Comparison of ENCODE assay signal across 1 cellular context in genomic region chr16:67201411-67202345, GRCh38.
TF ChIP-seq lines count a peak whose summit lies in the region.

No MANE protein-coding gene starts in this region.

TF ChIP-seq in H1, 55 proteins besides CTCF, POLR2A, EP300 and RAD21:
- TF ChIP-seq ZNF274 (IDR thresholded peaks at IDR 0.05; ENCODE audit: borderline replicate concordance, extremely low read depth, low read length) (no peak), POLR2AphosphoS5 (IDR thresholded peaks at IDR 0.05; ENCODE audit: low read depth, low read length) (no peak), BACH1 (IDR thresholded peaks at IDR 0.05; ENCODE audit: low read length) (no peak), SIN3A (conservative IDR thresholded peaks at IDR 0.05 in 1 of 2, IDR thresholded peaks at IDR 0.05 in 1 of 2; ENCODE audit: low read depth in 1 of 2, low read length in 2 of 2) (no peak), EGR1 (IDR thresholded peaks at IDR 0.05; ENCODE audit: borderline replicate concordance, low read depth, low read length) (no peak), TAF1 (IDR thresholded peaks at IDR 0.05; ENCODE audit: low read depth, low read length) (no peak), SP1 (IDR thresholded peaks at IDR 0.05; ENCODE audit: low read depth, low read length) (no peak), BCL11A (IDR thresholded peaks at IDR 0.05; ENCODE audit: low read depth in 2 of 2, low read length in 2 of 2) (no peak), CBX5 (IDR thresholded peaks at IDR 0.05; ENCODE audit: low read depth, low read length) (no peak)
- TF ChIP-seq, protein P1, sequence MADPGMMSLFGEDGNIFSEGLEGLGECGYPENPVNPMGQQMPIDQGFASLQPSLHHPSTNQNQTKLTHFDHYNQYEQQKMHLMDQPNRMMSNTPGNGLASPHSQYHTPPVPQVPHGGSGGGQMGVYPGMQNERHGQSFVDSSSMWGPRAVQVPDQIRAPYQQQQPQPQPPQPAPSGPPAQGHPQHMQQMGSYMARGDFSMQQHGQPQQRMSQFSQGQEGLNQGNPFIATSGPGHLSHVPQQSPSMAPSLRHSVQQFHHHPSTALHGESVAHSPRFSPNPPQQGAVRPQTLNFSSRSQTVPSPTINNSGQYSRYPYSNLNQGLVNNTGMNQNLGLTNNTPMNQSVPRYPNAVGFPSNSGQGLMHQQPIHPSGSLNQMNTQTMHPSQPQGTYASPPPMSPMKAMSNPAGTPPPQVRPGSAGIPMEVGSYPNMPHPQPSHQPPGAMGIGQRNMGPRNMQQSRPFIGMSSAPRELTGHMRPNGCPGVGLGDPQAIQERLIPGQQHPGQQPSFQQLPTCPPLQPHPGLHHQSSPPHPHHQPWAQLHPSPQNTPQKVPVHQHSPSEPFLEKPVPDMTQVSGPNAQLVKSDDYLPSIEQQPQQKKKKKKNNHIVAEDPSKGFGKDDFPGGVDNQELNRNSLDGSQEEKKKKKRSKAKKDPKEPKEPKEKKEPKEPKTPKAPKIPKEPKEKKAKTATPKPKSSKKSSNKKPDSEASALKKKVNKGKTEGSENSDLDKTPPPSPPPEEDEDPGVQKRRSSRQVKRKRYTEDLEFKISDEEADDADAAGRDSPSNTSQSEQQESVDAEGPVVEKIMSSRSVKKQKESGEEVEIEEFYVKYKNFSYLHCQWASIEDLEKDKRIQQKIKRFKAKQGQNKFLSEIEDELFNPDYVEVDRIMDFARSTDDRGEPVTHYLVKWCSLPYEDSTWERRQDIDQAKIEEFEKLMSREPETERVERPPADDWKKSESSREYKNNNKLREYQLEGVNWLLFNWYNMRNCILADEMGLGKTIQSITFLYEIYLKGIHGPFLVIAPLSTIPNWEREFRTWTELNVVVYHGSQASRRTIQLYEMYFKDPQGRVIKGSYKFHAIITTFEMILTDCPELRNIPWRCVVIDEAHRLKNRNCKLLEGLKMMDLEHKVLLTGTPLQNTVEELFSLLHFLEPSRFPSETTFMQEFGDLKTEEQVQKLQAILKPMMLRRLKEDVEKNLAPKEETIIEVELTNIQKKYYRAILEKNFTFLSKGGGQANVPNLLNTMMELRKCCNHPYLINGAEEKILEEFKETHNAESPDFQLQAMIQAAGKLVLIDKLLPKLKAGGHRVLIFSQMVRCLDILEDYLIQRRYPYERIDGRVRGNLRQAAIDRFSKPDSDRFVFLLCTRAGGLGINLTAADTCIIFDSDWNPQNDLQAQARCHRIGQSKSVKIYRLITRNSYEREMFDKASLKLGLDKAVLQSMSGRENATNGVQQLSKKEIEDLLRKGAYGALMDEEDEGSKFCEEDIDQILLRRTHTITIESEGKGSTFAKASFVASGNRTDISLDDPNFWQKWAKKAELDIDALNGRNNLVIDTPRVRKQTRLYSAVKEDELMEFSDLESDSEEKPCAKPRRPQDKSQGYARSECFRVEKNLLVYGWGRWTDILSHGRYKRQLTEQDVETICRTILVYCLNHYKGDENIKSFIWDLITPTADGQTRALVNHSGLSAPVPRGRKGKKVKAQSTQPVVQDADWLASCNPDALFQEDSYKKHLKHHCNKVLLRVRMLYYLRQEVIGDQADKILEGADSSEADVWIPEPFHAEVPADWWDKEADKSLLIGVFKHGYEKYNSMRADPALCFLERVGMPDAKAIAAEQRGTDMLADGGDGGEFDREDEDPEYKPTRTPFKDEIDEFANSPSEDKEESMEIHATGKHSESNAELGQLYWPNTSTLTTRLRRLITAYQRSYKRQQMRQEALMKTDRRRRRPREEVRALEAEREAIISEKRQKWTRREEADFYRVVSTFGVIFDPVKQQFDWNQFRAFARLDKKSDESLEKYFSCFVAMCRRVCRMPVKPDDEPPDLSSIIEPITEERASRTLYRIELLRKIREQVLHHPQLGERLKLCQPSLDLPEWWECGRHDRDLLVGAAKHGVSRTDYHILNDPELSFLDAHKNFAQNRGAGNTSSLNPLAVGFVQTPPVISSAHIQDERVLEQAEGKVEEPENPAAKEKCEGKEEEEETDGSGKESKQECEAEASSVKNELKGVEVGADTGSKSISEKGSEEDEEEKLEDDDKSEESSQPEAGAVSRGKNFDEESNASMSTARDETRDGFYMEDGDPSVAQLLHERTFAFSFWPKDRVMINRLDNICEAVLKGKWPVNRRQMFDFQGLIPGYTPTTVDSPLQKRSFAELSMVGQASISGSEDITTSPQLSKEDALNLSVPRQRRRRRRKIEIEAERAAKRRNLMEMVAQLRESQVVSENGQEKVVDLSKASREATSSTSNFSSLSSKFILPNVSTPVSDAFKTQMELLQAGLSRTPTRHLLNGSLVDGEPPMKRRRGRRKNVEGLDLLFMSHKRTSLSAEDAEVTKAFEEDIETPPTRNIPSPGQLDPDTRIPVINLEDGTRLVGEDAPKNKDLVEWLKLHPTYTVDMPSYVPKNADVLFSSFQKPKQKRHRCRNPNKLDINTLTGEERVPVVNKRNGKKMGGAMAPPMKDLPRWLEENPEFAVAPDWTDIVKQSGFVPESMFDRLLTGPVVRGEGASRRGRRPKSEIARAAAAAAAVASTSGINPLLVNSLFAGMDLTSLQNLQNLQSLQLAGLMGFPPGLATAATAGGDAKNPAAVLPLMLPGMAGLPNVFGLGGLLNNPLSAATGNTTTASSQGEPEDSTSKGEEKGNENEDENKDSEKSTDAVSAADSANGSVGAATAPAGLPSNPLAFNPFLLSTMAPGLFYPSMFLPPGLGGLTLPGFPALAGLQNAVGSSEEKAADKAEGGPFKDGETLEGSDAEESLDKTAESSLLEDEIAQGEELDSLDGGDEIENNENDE (IDR thresholded peaks at IDR 0.05; ENCODE audit: insufficient replicate concordance, low read length) = no peak
